ENCODE assay signal across 8 cellular contexts in the genomic region with DNA sequence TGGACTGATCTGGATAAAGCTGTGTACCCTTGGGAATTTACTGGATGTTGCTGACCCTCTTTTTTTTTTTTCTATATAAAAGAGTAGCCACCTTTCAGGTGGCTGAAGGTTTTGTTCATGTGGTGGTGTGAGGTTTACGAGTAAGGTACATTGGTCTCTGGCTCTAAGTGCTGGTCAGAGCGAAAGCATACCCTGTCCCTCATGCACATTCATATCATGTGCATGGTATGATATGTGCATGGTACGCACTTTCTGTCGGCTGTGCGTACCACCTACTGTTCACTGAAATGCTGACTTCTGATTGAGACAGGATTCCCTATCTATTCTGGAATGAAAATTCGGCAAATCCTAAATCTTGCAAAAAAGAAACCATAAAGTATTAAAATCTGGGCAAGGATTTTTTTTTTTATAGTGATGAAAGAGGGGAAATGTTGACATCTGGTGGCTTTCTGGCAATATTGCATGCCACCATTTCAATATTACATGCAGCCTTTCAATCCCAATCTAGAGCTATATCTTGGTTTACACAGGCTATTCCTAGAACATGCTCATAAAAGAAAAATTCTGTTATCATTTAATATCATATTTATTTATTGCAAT. TPM values are rescaled to one million over a fixed set of nuclear protein-coding genes. Genes with fewer than 3 reads are reported as not detected.
DNase-seq lines count a peak whose midpoint lies in the region; ATAC-seq and TF ChIP-seq lines count a peak whose summit lies in the region.

No MANE protein-coding gene starts in this region.

- no peaks in the 10 kb centered on the region for H3K36me3 ChIP-seq in kidney epithelial cell (ENCODE audit: control insufficient read depth, insufficient read depth, low read length)

- peak; percentile 40 for ATAC-seq in HG03280 (IDR thresholded peaks at IDR 0.05; ENCODE audit: unreplicated experiment)
- ATAC-seq in WTC11: no peak
- ATAC-seq in HG03039 (IDR thresholded peaks at IDR 0.05; ENCODE audit: unreplicated experiment): no peak
- no peak for ATAC-seq in GM19035 (IDR thresholded peaks at IDR 0.05; ENCODE audit: unreplicated experiment)

- no peaks in the 10 kb centered on the region for H3K9me3 Mint-ChIP-seq in WTC11

- POLR2A ChIA-PET in WTC11 (lab: Charles Lee): interaction anchor here (0.5 to 0.7 kb wide), 3 partner anchors 10 to 929 kb away, joined by 3 to 4 read pairs (median 3); no protein-coding TSS in a partner anchor

- no peak overlapping the region for H3K4me3 Mint-ChIP-seq in WTC11

- DNase-seq in NCI-H510A treated with DMSO at 0.1 percent for 48 hours (lab: John Stamatoyannopoulos, UW) (peak; percentile 15), NCI-H510A (lab: John Stamatoyannopoulos, UW) (no peak), WTC11 (ENCODE audit: low spot score) (no peak), kidney epithelial cell (ENCODE audit: low read depth) (no peak)
- DNase-seq in activated CD4-positive, alpha-beta T cell treated with anti-CD3 and anti-CD28 coated beads for 48 hours: no peak

- no peaks in the 10 kb centered on the region for H3K27me3 ChIP-seq in kidney epithelial cell (ENCODE audit: control insufficient read depth, insufficient read depth, low read length)

- TF ChIP-seq CTCF in WTC11 (IDR thresholded peaks at IDR 0.05): peak; percentile 38; the same call in 1 of the 2 replicates
- TF ChIP-seq CTCF in kidney epithelial cell (IDR thresholded peaks at IDR 0.05; ENCODE audit: insufficient read depth, low read length, poor library complexity, severe bottlenecking): peak; percentile 66

- H3K4me3 ChIP-seq in kidney epithelial cell (ENCODE audit: low read depth, low read length): no peak overlapping the region

- CTCF ChIA-PET in WTC11 (lab: Charles Lee): interaction anchor here (0.6 to 4.3 kb wide), 31 partner anchors 9 to 540 kb away, joined by 3 to 71 read pairs (median 4); a partner anchor contains a TSS

- peaks cover 22% of the 10 kb centered on the region for H3K4me1 Mint-ChIP-seq in WTC11

- H3K27ac Mint-ChIP-seq in WTC11: no peak overlapping the region

- no peaks in the 10 kb centered on the region for H3K27me3 Mint-ChIP-seq in WTC11 (ENCODE audit: low read depth)

- no peaks in the 10 kb centered on the region for H3K36me3 Mint-ChIP-seq in WTC11

TF ChIP-seq in WTC11, 78 proteins besides CTCF, POLR2A, EP300 and RAD21:
- TF ChIP-seq, protein P1, sequence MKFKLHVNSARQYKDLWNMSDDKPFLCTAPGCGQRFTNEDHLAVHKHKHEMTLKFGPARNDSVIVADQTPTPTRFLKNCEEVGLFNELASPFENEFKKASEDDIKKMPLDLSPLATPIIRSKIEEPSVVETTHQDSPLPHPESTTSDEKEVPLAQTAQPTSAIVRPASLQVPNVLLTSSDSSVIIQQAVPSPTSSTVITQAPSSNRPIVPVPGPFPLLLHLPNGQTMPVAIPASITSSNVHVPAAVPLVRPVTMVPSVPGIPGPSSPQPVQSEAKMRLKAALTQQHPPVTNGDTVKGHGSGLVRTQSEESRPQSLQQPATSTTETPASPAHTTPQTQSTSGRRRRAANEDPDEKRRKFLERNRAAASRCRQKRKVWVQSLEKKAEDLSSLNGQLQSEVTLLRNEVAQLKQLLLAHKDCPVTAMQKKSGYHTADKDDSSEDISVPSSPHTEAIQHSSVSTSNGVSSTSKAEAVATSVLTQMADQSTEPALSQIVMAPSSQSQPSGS (CRISPR knock-in tag; IDR thresholded peaks at IDR 0.05; ENCODE audit: borderline replicate concordance, low read depth): no peak
- TF ChIP-seq, protein P2, sequence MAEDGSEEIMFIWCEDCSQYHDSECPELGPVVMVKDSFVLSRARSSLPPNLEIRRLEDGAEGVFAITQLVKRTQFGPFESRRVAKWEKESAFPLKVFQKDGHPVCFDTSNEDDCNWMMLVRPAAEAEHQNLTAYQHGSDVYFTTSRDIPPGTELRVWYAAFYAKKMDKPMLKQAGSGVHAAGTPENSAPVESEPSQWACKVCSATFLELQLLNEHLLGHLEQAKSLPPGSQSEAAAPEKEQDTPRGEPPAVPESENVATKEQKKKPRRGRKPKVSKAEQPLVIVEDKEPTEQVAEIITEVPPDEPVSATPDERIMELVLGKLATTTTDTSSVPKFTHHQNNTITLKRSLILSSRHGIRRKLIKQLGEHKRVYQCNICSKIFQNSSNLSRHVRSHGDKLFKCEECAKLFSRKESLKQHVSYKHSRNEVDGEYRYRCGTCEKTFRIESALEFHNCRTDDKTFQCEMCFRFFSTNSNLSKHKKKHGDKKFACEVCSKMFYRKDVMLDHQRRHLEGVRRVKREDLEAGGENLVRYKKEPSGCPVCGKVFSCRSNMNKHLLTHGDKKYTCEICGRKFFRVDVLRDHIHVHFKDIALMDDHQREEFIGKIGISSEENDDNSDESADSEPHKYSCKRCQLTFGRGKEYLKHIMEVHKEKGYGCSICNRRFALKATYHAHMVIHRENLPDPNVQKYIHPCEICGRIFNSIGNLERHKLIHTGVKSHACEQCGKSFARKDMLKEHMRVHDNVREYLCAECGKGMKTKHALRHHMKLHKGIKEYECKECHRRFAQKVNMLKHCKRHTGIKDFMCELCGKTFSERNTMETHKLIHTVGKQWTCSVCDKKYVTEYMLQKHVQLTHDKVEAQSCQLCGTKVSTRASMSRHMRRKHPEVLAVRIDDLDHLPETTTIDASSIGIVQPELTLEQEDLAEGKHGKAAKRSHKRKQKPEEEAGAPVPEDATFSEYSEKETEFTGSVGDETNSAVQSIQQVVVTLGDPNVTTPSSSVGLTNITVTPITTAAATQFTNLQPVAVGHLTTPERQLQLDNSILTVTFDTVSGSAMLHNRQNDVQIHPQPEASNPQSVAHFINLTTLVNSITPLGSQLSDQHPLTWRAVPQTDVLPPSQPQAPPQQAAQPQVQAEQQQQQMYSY (CRISPR knock-in tag; IDR thresholded peaks at IDR 0.05): no peak
- TF ChIP-seq EMX1 (CRISPR knock-in tag; IDR thresholded peaks at IDR 0.05) (no peak), SMAD3 (CRISPR knock-in tag; IDR thresholded peaks at IDR 0.05; ENCODE audit: borderline replicate concordance) (no peak), HMGA2 (CRISPR knock-in tag; IDR thresholded peaks at IDR 0.05) (peak; percentile 45; the same call in 1 of the 2 replicates), FOXK1 (CRISPR knock-in tag; IDR thresholded peaks at IDR 0.05) (no peak)
- TF ChIP-seq, protein P3, sequence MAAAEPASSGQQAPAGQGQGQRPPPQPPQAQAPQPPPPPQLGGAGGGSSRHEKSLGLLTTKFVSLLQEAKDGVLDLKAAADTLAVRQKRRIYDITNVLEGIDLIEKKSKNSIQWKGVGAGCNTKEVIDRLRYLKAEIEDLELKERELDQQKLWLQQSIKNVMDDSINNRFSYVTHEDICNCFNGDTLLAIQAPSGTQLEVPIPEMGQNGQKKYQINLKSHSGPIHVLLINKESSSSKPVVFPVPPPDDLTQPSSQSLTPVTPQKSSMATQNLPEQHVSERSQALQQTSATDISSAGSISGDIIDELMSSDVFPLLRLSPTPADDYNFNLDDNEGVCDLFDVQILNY (CRISPR knock-in tag; IDR thresholded peaks at IDR 0.05): no peak

RNA-seq across cellular contexts. Expression of a gene that starts 32.8 kb away (rescaled TPM):
- 11.3 to 14.6 TPM (median 12.0 TPM) in 3 replicates for total RNA-seq in WTC11 (2021)
- 22.2 and 22.9 TPM in 2 replicates for total RNA-seq in kidney epithelial cell

RNA-seq across cellular contexts. Expression of a gene that starts 54.1 kb away (rescaled TPM):
- total RNA-seq in WTC11 (2021) (2.0 to 3.1 TPM (median 2.2 TPM) in 3 replicates), kidney epithelial cell (25.9 and 30.2 TPM in 2 replicates)
